In the genomic region with DNA sequence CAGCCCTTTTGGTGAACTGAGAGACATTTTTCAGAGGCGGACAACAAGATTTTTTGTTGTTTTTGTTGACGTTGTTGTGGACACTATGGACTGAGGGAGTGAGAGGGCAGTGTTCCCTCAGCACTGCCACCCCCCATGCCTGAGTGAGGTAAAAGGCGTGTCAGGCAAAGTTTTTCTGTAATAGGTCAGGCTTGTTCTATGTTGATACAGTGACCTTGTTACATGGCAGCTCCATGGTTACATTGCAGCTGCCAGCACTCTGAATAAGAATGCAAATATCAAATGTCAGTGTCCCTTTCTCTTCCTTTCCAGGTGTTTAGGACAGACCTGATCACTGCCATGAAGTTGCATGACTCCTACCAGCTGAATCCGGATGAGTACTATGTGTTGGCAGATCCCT, we compare ENCODE assay signal across 18 cellular contexts. TPM values are rescaled to one million over a fixed set of nuclear protein-coding genes. Genes with fewer than 3 reads are reported as not detected.
A peak's percentile ranks its signal among the peaks of the same experiment; 100 is the strongest.
DNase-seq lines count a peak whose midpoint lies in the region; ATAC-seq, FAIRE-seq and TF ChIP-seq lines count a peak whose summit lies in the region.
"Had no signal": no experiment of that assay in that cellular context is flagged by ENCODE, and none has a peak within 500 bp of the region (broad histone marks: within the 10 kb centered on the region; RNA-seq: fewer than 3 reads in every experiment).

No MANE protein-coding gene starts in this region.

- ATAC-seq in HepG2 (no peak; the same call in 2 of the 3 replicates), right cardiac atrium (peak; percentile 27 to 48), HG03280 (IDR thresholded peaks at IDR 0.05; ENCODE audit: unreplicated experiment) (no peak), GM18511 (IDR thresholded peaks at IDR 0.05; ENCODE audit: unreplicated experiment) (no peak), GM18520 (IDR thresholded peaks at IDR 0.05; ENCODE audit: unreplicated experiment) (no peak)
- ATAC-seq: stimulated activated naive B cell treated with anti-CD40 and anti-IgM and Interleukin-4, amounts not matched to agents 10 μg/mL and 1 μg/mL and 100 μg/mL, for 72 hours had no signal

- H3K9me3 ChIP-seq in liver (ENCODE audit: control insufficient read depth in 4 of 4, low read length in 3 of 4): no peaks in the 10 kb centered on the region
- no peaks in the 10 kb centered on the region for H3K9me3 ChIP-seq in HepG2 (ENCODE audit: low read length)
- H3K9me3 ChIP-seq in right cardiac atrium (ENCODE audit: control insufficient read depth, low read length): no peaks in the 10 kb centered on the region
- H3K9me3 ChIP-seq: ovary had no signal

- POLR2A ChIA-PET in HepG2 (lab: Yijun Ruan, JAX): no interaction called here

- H3K36me3 ChIP-seq in liver (ENCODE audit: control insufficient read depth in 4 of 4, insufficient read depth in 3 of 4, low read depth in 1 of 4, low read length in 3 of 4): peaks cover 2 to 52% (median 24%) of the 10 kb centered on the region in 4 donors
- peaks cover 30 to 72% of the 10 kb centered on the region in 2 experiments for H3K36me3 ChIP-seq in HepG2 (replicated peaks in 1 of 2; ENCODE audit: control insufficient read depth in 1 of 2, insufficient read depth in 2 of 2, low read length in 2 of 2)
- H3K36me3 ChIP-seq: ovary had no signal

- intact Hi-C loops in HepG2 (cut with micrococcal nuclease; ENCODE audit: unreplicated experiment): no loop called here
- intact Hi-C loops in right cardiac atrium (cut with DNase I): no loop called here

- TF ChIP-seq EP300 in HepG2 (IDR thresholded peaks at IDR 0.05; ENCODE audit: low read depth in 2 of 2, low read length in 2 of 2) (no peak), HepG2 (CRISPR knock-in tag; IDR thresholded peaks at IDR 0.05; ENCODE audit: borderline replicate concordance) (no peak)

- DNase-seq in HepG2 (ENCODE audit: low spot score) (no peak), NCI-H510A (lab: John Stamatoyannopoulos, UW) (peak; percentile 44), right cardiac atrium (no peak), SW 1271 (lab: John Stamatoyannopoulos, UW) (no peak)
- DNase-seq: activated CD4-positive, alpha-beta T cell treated with anti-CD3 and anti-CD28 coated beads for 48 hours; activated gamma-delta T cell treated with Interleukin-2 at 50 U/mL for 16 hours; erythroblast; KG1; NCI-H82; ovary; stimulated activated naive B cell treated with anti-CD40 and anti-IgM and Interleukin-4, amounts not matched to agents 10 μg/mL and 1 μg/mL and 100 μg/mL, for 72 hours had no signal

- H3K9ac ChIP-seq in liver (ENCODE audit: low read depth in 1 of 2, low read length in 2 of 2): no peak overlapping the region
- no peak overlapping the region for H3K9ac ChIP-seq in HepG2 (ENCODE audit: insufficient read depth, low read depth, low read length)

- H3K4me3 ChIP-seq in liver (ENCODE audit: low read depth in 1 of 3, low read length in 3 of 3) (no peak overlapping the region), HepG2 (replicated peaks in 1 of 3; ENCODE audit: insufficient read depth in 1 of 3, low read depth in 2 of 3, low read length in 3 of 3) (no peak overlapping the region), right cardiac atrium (ENCODE audit: low read length) (no peak overlapping the region)
- H3K4me3 ChIP-seq: hepatocyte, ovary, SK-N-MC had no signal

- H3K4me1 ChIP-seq in liver (ENCODE audit: control insufficient read depth in 4 of 4, insufficient read depth in 4 of 4, low read length in 3 of 4) (peaks cover 3 to 18% (median 7%) of the 10 kb centered on the region in 4 donors), HepG2 (ENCODE audit: insufficient read depth, low read length) (peaks cover 18% of the 10 kb centered on the region), right cardiac atrium (ENCODE audit: control insufficient read depth, insufficient read depth, low read length) (peaks cover 11% of the 10 kb centered on the region)

- H3K79me2 ChIP-seq in HepG2 (ENCODE audit: insufficient read depth, low read length): peaks cover 19% of the 10 kb centered on the region

- H3K27me3 ChIP-seq in liver (ENCODE audit: control insufficient read depth in 4 of 4, insufficient read depth in 4 of 4, low read length in 3 of 4): no peaks in the 10 kb centered on the region
- no peaks in the 10 kb centered on the region for H3K27me3 ChIP-seq in HepG2 (ENCODE audit: control insufficient read depth in 1 of 2, insufficient read depth in 2 of 2, low read length in 2 of 2)
- H3K27me3 ChIP-seq in right cardiac atrium (ENCODE audit: control insufficient read depth, insufficient read depth): no peaks in the 10 kb centered on the region
- H3K27me3 ChIP-seq: hepatocyte, ovary had no signal

- peaks cover 5% of the 10 kb centered on the region; the same call in 1 of the 2 replicates for H4K20me1 ChIP-seq in HepG2 (ENCODE audit: insufficient read depth, low read length)

- TF ChIP-seq CTCF in liver (IDR thresholded peaks at IDR 0.05; ENCODE audit: low read depth, low read length, missing input control) (no peak), HepG2 (CRISPR knock-in tag; IDR thresholded peaks at IDR 0.05) (no peak)

- H3K4me2 ChIP-seq in HepG2 (ENCODE audit: low read depth, low read length): no peak overlapping the region
- H3K4me2 ChIP-seq: hepatocyte had no signal

- H3K27ac ChIP-seq in liver (ENCODE audit: low read depth in 1 of 2, low read length in 2 of 2): peak overlapping the region in 1 of 2 donors; percentile 20
- H3K27ac ChIP-seq in HepG2 (ENCODE audit: extremely low read length, insufficient read depth, low read length): no peak overlapping the region
- no peak overlapping the region for H3K27ac ChIP-seq in right cardiac atrium (ENCODE audit: low read length)
- H3K27ac ChIP-seq: hepatocyte, SK-N-MC had no signal

- BruUV-seq in HepG2 (replicated peaks; lab: Mats Ljungman, UMichigan): no TSS peak

- TF ChIP-seq RAD21 in liver (IDR thresholded peaks at IDR 0.05): no peak
- TF ChIP-seq RAD21 in HepG2 (CRISPR knock-in tag; IDR thresholded peaks at IDR 0.05): no peak

- FAIRE-seq in HepG2 (lab: Jason Lieb, UNC): no peak
- FAIRE-seq: G401.6 had no signal

- H2AFZ ChIP-seq in HepG2 (ENCODE audit: low read length): no peak overlapping the region
- H2AFZ ChIP-seq: hepatocyte had no signal

- no peak for TF ChIP-seq POLR2A in HepG2 (IDR thresholded peaks at IDR 0.05; ENCODE audit: insufficient read depth in 1 of 2, low read depth in 2 of 2, low read length in 2 of 2)

- CTCF ChIA-PET in HepG2 (lab: Yijun Ruan, JAX; ENCODE audit: low intra/inter-chr PET ratio, low total read pairs): no interaction called here

- in situ Hi-C loops in HepG2 (cut with HindIII; ENCODE audit: extremely low pct_ligation_motif_present, low pct_unique_long_range_greater_than_20kb): no loop called here

- WGBS in liver: 72% methylated on average over 4 of the region's 4 CpGs
- 92% methylated on average over 4 of the region's 4 CpGs for WGBS in HepG2 (ENCODE audit: low lambda C conversion rate)
- WGBS in right cardiac atrium: 80% methylated on average over 4 of the region's 4 CpGs

TF ChIP-seq in HepG2, 621 proteins besides CTCF, POLR2A, EP300 and RAD21 (continues in another document):
- TF ChIP-seq, protein P1, sequence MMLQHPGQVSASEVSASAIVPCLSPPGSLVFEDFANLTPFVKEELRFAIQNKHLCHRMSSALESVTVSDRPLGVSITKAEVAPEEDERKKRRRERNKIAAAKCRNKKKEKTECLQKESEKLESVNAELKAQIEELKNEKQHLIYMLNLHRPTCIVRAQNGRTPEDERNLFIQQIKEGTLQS (CRISPR knock-in tag; IDR thresholded peaks at IDR 0.05): no peak
- no peak for TF ChIP-seq ZNF337 (CRISPR knock-in tag; IDR thresholded peaks at IDR 0.05; ENCODE audit: borderline replicate concordance, low read depth)
- TF ChIP-seq ELF1 (CRISPR knock-in tag; IDR thresholded peaks at IDR 0.05): no peak
- TF ChIP-seq ZNF496 (CRISPR knock-in tag; IDR thresholded peaks at IDR 0.05; ENCODE audit: insufficient replicate concordance): no peak
- TF ChIP-seq ZSCAN29 (CRISPR knock-in tag; conservative IDR thresholded peaks at IDR 0.05): no peak

RNA-seq across cellular contexts. Expression of a gene that starts 36.6 kb away (rescaled TPM):
- total RNA-seq in liver (10 to 100 TPM; 15.9 to 17.6 TPM), HepG2 (2016; rRNA removed; fragmentation: Illumina TruSeq; extraction: Trizol) (19.3 and 23.4 TPM in 2 replicates), right cardiac atrium (10 to 100 TPM; 24.0 to 41.0 (median 26.7) TPM)
- polyA plus RNA-seq in liver (1 to 10 TPM; 5.0 TPM), HepG2 (2011; rRNA removed) (4.9 and 5.4 TPM in 2 replicates), right cardiac atrium (13.9 TPM)
- 6.6 and 7.7 TPM in 2 replicates for total RNA-seq in HepG2 (2016; cell fraction: cytosol; rRNA removed; fragmentation: Illumina TruSeq; extraction: Trizol; ENCODE audit: low read depth)
- total RNA-seq in HepG2 (2016; cell fraction: insoluble cytoplasmic fraction; rRNA removed; fragmentation: Illumina TruSeq; extraction: Trizol): 18.1 and 21.4 TPM in 2 replicates
- 10.8 and 10.9 TPM in 2 replicates for total RNA-seq in HepG2 (2016; cell fraction: membrane; rRNA removed; fragmentation: Illumina TruSeq; extraction: Trizol)
- 20.7 and 21.9 TPM in 2 replicates for total RNA-seq in HepG2 (2016; cell fraction: nucleus; rRNA removed; fragmentation: Illumina TruSeq; extraction: Trizol)
- polyA plus RNA-seq in HepG2 (2011; cell fraction: cytosol; rRNA removed): 4.4 and 4.5 TPM in 2 replicates
- 9.5 and 9.6 TPM in 2 replicates for polyA plus RNA-seq in HepG2 (2011; cell fraction: nucleus; rRNA removed)
- 10.1 and 12.2 TPM in 2 replicates for polyA plus RNA-seq in HepG2 (2012)
- polyA plus RNA-seq in HepG2 (2016; cell fraction: cytosol; fragmentation: Illumina TruSeq; extraction: Trizol; ENCODE audit: low read depth): 1.0 and 1.1 TPM in 2 replicates
- polyA plus RNA-seq in HepG2 (2016; cell fraction: insoluble cytoplasmic fraction; fragmentation: Illumina TruSeq; extraction: Trizol; ENCODE audit: low read depth): 17.4 and 18.4 TPM in 2 replicates
- 4.8 and 4.9 TPM in 2 replicates for polyA plus RNA-seq in HepG2 (2016; cell fraction: membrane; fragmentation: Illumina TruSeq; extraction: Trizol; ENCODE audit: low read depth)
- polyA plus RNA-seq in HepG2 (2016; cell fraction: nucleus; fragmentation: Illumina TruSeq; extraction: Trizol; ENCODE audit: insufficient read depth, low read depth): 25.1 and 26.7 TPM in 2 replicates
- polyA minus RNA-seq in HepG2 (2011; rRNA and poly(A)+ RNA removed; ENCODE audit: low replicate concordance): 18.0 and 27.0 TPM in 2 replicates
- 7.4 and 7.7 TPM in 2 replicates for polyA minus RNA-seq in HepG2 (2011; cell fraction: cytosol; rRNA and poly(A)+ RNA removed)
- 18.4 and 20.6 TPM in 2 replicates for polyA minus RNA-seq in HepG2 (2011; cell fraction: nucleus; rRNA and poly(A)+ RNA removed)

Comparison
In these comparisons a context has a peak if more than half of its experiments do, and no peak if none do; other contexts are left out.
1. ATAC-seq: peak in right cardiac atrium (2 of 2); none in HepG2 (single experiment), HG03280 (single experiment), GM18511 (single experiment) and GM18520 (single experiment).